11 cellular contexts compared by ENCODE assay signal in genomic region chr11:117874910-117875396, GRCh38.
A peak's percentile ranks its signal among the peaks of the same experiment; 100 is the strongest.
DNase-seq lines count a peak whose midpoint lies in the region; ATAC-seq and TF ChIP-seq lines count a peak whose summit lies in the region.
"Had no signal": no experiment of that assay in that cellular context is flagged by ENCODE, and none has a peak within 500 bp of the region (broad histone marks: within the 10 kb centered on the region; RNA-seq: fewer than 3 reads in every experiment).

No MANE protein-coding gene starts in this region.

- no peaks in the 10 kb centered on the region for H3K36me3 Mint-ChIP-seq in T-helper 2 cell treated with Interferon-gamma antibody and Interleukin-4, amounts not matched to agents 5 μg/mL and 100 μg/mL, for 36 hours (ENCODE audit: low read depth)
- H3K36me3 Mint-ChIP-seq in stimulated activated effector memory CD8-positive, alpha-beta T cell treated with anti-CD3 and anti-CD28 coated beads, Interleukin-12 subunit alpha, Interleukin-12 subunit beta, amount 100 ng/mL, for 72 hours: no peaks in the 10 kb centered on the region

- H3K4me1 Mint-ChIP-seq in T-helper 2 cell treated with Interferon-gamma antibody and Interleukin-4, amounts not matched to agents 5 μg/mL and 100 μg/mL, for 36 hours (ENCODE audit: low read depth): peaks cover 20% of the 10 kb centered on the region
- H3K4me1 Mint-ChIP-seq in stimulated activated effector memory CD8-positive, alpha-beta T cell treated with anti-CD3 and anti-CD28 coated beads, Interleukin-12 subunit alpha, Interleukin-12 subunit beta, amount 100 ng/mL, for 72 hours: peaks cover 35% of the 10 kb centered on the region

- peaks cover 8% of the 10 kb centered on the region for H3K27me3 ChIP-seq in layer of hippocampus (ENCODE audit: control insufficient read depth, insufficient read depth, low read length)

- H3K27me3 Mint-ChIP-seq in T-helper 2 cell treated with Interferon-gamma antibody and Interleukin-4, amounts not matched to agents 5 μg/mL and 100 μg/mL, for 36 hours (ENCODE audit: low read depth): peaks cover 61% of the 10 kb centered on the region

- H3K4me3 Mint-ChIP-seq in T-helper 2 cell treated with Interferon-gamma antibody and Interleukin-4, amounts not matched to agents 5 μg/mL and 100 μg/mL, for 36 hours: peak overlapping the region; percentile 82
- H3K4me3 Mint-ChIP-seq in stimulated activated effector memory CD8-positive, alpha-beta T cell treated with anti-CD3 and anti-CD28 coated beads, Interleukin-12 subunit alpha, Interleukin-12 subunit beta, amount 100 ng/mL, for 72 hours: peak overlapping the region; percentile 77

- no peak overlapping the region for H3K27ac Mint-ChIP-seq in T-helper 2 cell treated with Interferon-gamma antibody and Interleukin-4, amounts not matched to agents 5 μg/mL and 100 μg/mL, for 36 hours
- no peak overlapping the region for H3K27ac Mint-ChIP-seq in stimulated activated effector memory CD8-positive, alpha-beta T cell treated with anti-CD3 and anti-CD28 coated beads, Interleukin-12 subunit alpha, Interleukin-12 subunit beta, amount 100 ng/mL, for 72 hours

- peak overlapping the region; percentile 36 for H3K27ac ChIP-seq in layer of hippocampus (ENCODE audit: low read depth, low read length)
- H3K27ac ChIP-seq: SJSA1 had no signal

- DNase-seq in NCI-H2227 (lab: John Stamatoyannopoulos, UW; ENCODE audit: unreplicated experiment) (peak; percentile 30), NCI-H2227 treated with DMSO at 0.1 percent for 48 hours (lab: John Stamatoyannopoulos, UW) (no peak)
- DNase-seq in T-helper 2 cell treated with Interferon-gamma antibody and Interleukin-4, amounts not matched to agents 5 μg/mL and 100 μg/mL, for 36 hours (ENCODE audit: low spot score): no peak
- DNase-seq in stimulated activated effector memory CD8-positive, alpha-beta T cell treated with anti-CD3 and anti-CD28 coated beads, Interleukin-12 subunit alpha, Interleukin-12 subunit beta, amount 100 ng/mL, for 72 hours (ENCODE audit: low spot score in 2 of 2): no peak
- DNase-seq: 8988T, NCI-H1694 treated with DMSO at 0.1 percent for 48 hours had no signal

- peak; percentile 57 for ATAC-seq in stimulated activated effector memory CD8-positive, alpha-beta T cell treated with anti-CD3 and anti-CD28 coated beads, Interleukin-12 subunit alpha, Interleukin-12 subunit beta, amount 100 ng/mL, for 72 hours
- ATAC-seq in GM18505 (IDR thresholded peaks at IDR 0.05; ENCODE audit: unreplicated experiment) (no peak), HG03457 (IDR thresholded peaks at IDR 0.05; ENCODE audit: unreplicated experiment) (no peak), HG02678 (IDR thresholded peaks at IDR 0.05; ENCODE audit: unreplicated experiment) (no peak)

- no peak for TF ChIP-seq POLR2A in GM18505 (IDR thresholded peaks at IDR 0.05; ENCODE audit: borderline replicate concordance, extremely low read depth, insufficient read depth, insufficient read length)

- H3K9me3 Mint-ChIP-seq in T-helper 2 cell treated with Interferon-gamma antibody and Interleukin-4, amounts not matched to agents 5 μg/mL and 100 μg/mL, for 36 hours: no peaks in the 10 kb centered on the region
- H3K9me3 Mint-ChIP-seq in stimulated activated effector memory CD8-positive, alpha-beta T cell treated with anti-CD3 and anti-CD28 coated beads, Interleukin-12 subunit alpha, Interleukin-12 subunit beta, amount 100 ng/mL, for 72 hours: no peaks in the 10 kb centered on the region
